22 cellular contexts compared by ENCODE assay signal in genomic region chr16:56515665-56516064, GRCh38. TPM values are rescaled to one million over a fixed set of nuclear protein-coding genes. Genes with fewer than 3 reads are reported as not detected.
"Had no signal": no experiment of that assay in that cellular context is flagged by ENCODE, and none has a peak within 500 bp of the region (broad histone marks: within the 10 kb centered on the region; RNA-seq: fewer than 3 reads in every experiment).

No MANE protein-coding gene starts in this region.

- H3K9ac ChIP-seq: parathyroid adenoma had no signal

- H3K27ac Mint-ChIP-seq: activated CD4-positive, alpha-beta T cell treated with anti-CD3 and anti-CD28 coated beads, Interleukin-2, amount 10 ng/mL, durations not matched to agents 24 days and 14 days; T-helper 1 cell treated with Interleukin-12 subunit alpha and Interleukin-12 subunit beta and Interleukin-4 antibody, amounts not matched to agents 30 μg/mL and 1 μg/mL, for 36 hours had no signal

- H3K27me3 ChIP-seq: cardiac muscle cell, gastrocnemius medialis, heart right ventricle, stomach, transverse colon had no signal

- DNase-seq: activated CD4-positive, alpha-beta T cell treated with anti-CD3 and anti-CD28 coated beads, Interleukin-2, amount 10 ng/mL, durations not matched to agents 24 days and 14 days; activated CD8-positive, alpha-beta memory T cell treated with anti-CD3 and anti-CD28 coated beads for 24 hours; activated naive CD4-positive, alpha-beta T cell treated with anti-CD3 and anti-CD28 coated beads, Interleukin-2, amount 50 U/mL, for 16 hours; activated T-cell treated with anti-CD3 and anti-CD28 coated beads for 4 hours; aorta; cortex of kidney; effector memory CD8-positive, alpha-beta T cell; gastrocnemius medialis; heart right ventricle; kidney; retina; stimulated activated CD4-positive, alpha-beta T cell treated with anti-CD3 and anti-CD28 coated beads, Interleukin-15, amount 100 ng/mL, for 24 hours; stimulated activated CD4-positive, alpha-beta T cell treated with anti-CD3 and anti-CD28 coated beads, Interleukin-4, amount 100 ng/mL, for 4 hours; stomach; transverse colon had no signal

- ATAC-seq: effector memory CD8-positive, alpha-beta T cell; gastrocnemius medialis; heart right ventricle; WTC11 had no signal

- H3K9me3 Mint-ChIP-seq: activated CD4-positive, alpha-beta T cell treated with anti-CD3 and anti-CD28 coated beads, Interleukin-2, amount 10 ng/mL, durations not matched to agents 24 days and 14 days; effector memory CD8-positive, alpha-beta T cell; T-helper 1 cell treated with Interleukin-12 subunit alpha and Interleukin-12 subunit beta and Interleukin-4 antibody, amounts not matched to agents 30 μg/mL and 1 μg/mL, for 36 hours had no signal

- H3K9me3 ChIP-seq: gastrocnemius medialis, heart right ventricle, stomach, transverse colon had no signal

- H3K4me3 ChIP-seq: cardiac muscle cell, gastrocnemius medialis, heart right ventricle, stomach, transverse colon had no signal

- H3K4me3 Mint-ChIP-seq: activated CD4-positive, alpha-beta T cell treated with anti-CD3 and anti-CD28 coated beads, Interleukin-2, amount 10 ng/mL, durations not matched to agents 24 days and 14 days; effector memory CD8-positive, alpha-beta T cell; T-helper 1 cell treated with Interleukin-12 subunit alpha and Interleukin-12 subunit beta and Interleukin-4 antibody, amounts not matched to agents 30 μg/mL and 1 μg/mL, for 36 hours; WTC11 had no signal

- H3K36me3 ChIP-seq: gastrocnemius medialis, transverse colon had no signal

- H2AFZ ChIP-seq: parathyroid adenoma had no signal

- H3K27ac ChIP-seq: cardiac muscle cell, parathyroid adenoma, stomach, transverse colon had no signal

- H3K27me3 Mint-ChIP-seq: activated CD4-positive, alpha-beta T cell treated with anti-CD3 and anti-CD28 coated beads, Interleukin-2, amount 10 ng/mL, durations not matched to agents 24 days and 14 days; effector memory CD8-positive, alpha-beta T cell had no signal

RNA-seq across cellular contexts. Expression of gene MT4, which starts 49.2 kb away (rescaled TPM):
- total RNA-seq: activated CD4-positive, alpha-beta T cell treated with anti-CD3 and anti-CD28 coated beads, Interleukin-2, amount 10 ng/mL, durations not matched to agents 24 days and 14 days; aorta; cardiac muscle cell; gastrocnemius medialis; heart right ventricle; kidney; liver; myocyte; skeletal muscle tissue; stomach; WTC11 had no signal
- polyA plus RNA-seq: aorta, cardiac muscle cell, heart right ventricle, liver, stomach had no signal
